ENCODE assay signal across 32 cellular contexts in genomic region chr4:110294165-110294564, GRCh38.
DNase-seq lines count a peak whose midpoint lies in the region; ATAC-seq and TF ChIP-seq lines count a peak whose summit lies in the region.
"Had no signal": no experiment of that assay in that cellular context is flagged by ENCODE, and none has a peak within 500 bp of the region (broad histone marks: within the 10 kb centered on the region; RNA-seq: fewer than 3 reads in every experiment).

No MANE protein-coding gene starts in this region.

- in situ Hi-C loops in GM23248 (cut with MboI) (no loop called here), astrocyte of the spinal cord (cut with HindIII; ENCODE audit: low sequenced_read_pairs) (no loop called here)

- H3K27ac ChIP-seq in GM23248 (no peak overlapping the region), osteoblast (ENCODE audit: low read depth, low read length) (no peak overlapping the region)
- H3K27ac ChIP-seq: BLaER1, body of pancreas, gastroesophageal sphincter, KMS-11, lower lobe of right lung, prostate gland, tibial nerve had no signal

- DNase-seq in GM23248: peak; percentile 21
- DNase-seq in NCI-H226: peak; percentile 28
- DNase-seq in astrocyte of the spinal cord (ENCODE audit: low read depth, low spot score): peak; percentile 15
- peak; percentile 50 for DNase-seq in osteoblast (ENCODE audit: insufficient read length, low spot score, missing footprints)
- DNase-seq in foreskin melanocyte: no peak
- DNase-seq in GDM1 (lab: John Stamatoyannopoulos, UW): no peak
- no peak for DNase-seq in activated naive CD4-positive, alpha-beta T cell treated with anti-CD3 and anti-CD28 coated beads, Interleukin-2, amount 50 U/mL, for 16 hours
- DNase-seq: activated CD4-positive, alpha-beta T cell treated with anti-CD3 and anti-CD28 coated beads, Interleukin-2, amount 10 ng/mL, durations not matched to agents 24 days and 14 days; activated CD8-positive, alpha-beta memory T cell treated with anti-CD3 and anti-CD28 coated beads for 24 hours; activated effector memory CD4-positive, alpha-beta T cell treated with anti-CD3 and anti-CD28 coated beads, Interleukin-2, amount 50 U/mL, for 16 hours; activated naive CD8-positive, alpha-beta T cell treated with anti-CD3 and anti-CD28 coated beads, Interleukin-2, amount 10 ng/mL, durations not matched to agents 7 days and 5 days; activated T-cell treated with anti-CD3 and anti-CD28 coated beads for 4 hours; body of pancreas; erythroblast; GF-D8; hippocampal formation; lower lobe of right lung; naive thymus-derived CD8-positive, alpha-beta T cell; NCI-H1417; NCI-H2029; NCI-H345; NCI-H748 treated with DMSO at 0.1 percent for 48 hours; RPMI8226; stimulated activated CD4-positive, alpha-beta T cell treated with anti-CD3 and anti-CD28 coated beads, Interleukin-4, amount 100 ng/mL, for 24 hours had no signal

- no peak overlapping the region for H3K9ac ChIP-seq in GM23248
- H3K9ac ChIP-seq: BLaER1, KMS-11 had no signal

- no peaks in the 10 kb centered on the region for H3K4me1 ChIP-seq in GM23248 (ENCODE audit: insufficient read depth)
- peaks cover 3% of the 10 kb centered on the region for H3K4me1 ChIP-seq in osteoblast (ENCODE audit: insufficient read depth, low read length)
- H3K4me1 ChIP-seq: body of pancreas, gastroesophageal sphincter, lower lobe of right lung, prostate gland, tibial nerve had no signal

- H3K4me2 ChIP-seq in GM23248 (ENCODE audit: unreplicated experiment) (no peak overlapping the region), osteoblast (ENCODE audit: insufficient read depth, low read length) (no peak overlapping the region)
- H3K4me2 ChIP-seq: BLaER1, KMS-11 had no signal

- 79 to 80% methylated on average over 7 of the region's 7 CpGs for WGBS in GM23248 (ENCODE audit: low coverage in 1 of 2, low lambda C conversion rate in 2 of 2, missing lambda C conversion rate in 2 of 2), 2 experiments

- H3K9me3 ChIP-seq in GM23248 (ENCODE audit: low read depth): no peaks in the 10 kb centered on the region
- H3K9me3 ChIP-seq in osteoblast (ENCODE audit: low read depth, low read length): no peaks in the 10 kb centered on the region
- H3K9me3 ChIP-seq: BLaER1, body of pancreas, gastroesophageal sphincter, lower lobe of right lung, prostate gland, tibial nerve had no signal

- H2AFZ ChIP-seq in GM23248 (no peak overlapping the region), osteoblast (ENCODE audit: low read length) (no peak overlapping the region)

- H3F3A ChIP-seq in GM23248 (ENCODE audit: insufficient read depth): no peaks in the 10 kb centered on the region

- H3K9me2 ChIP-seq in GM23248 (ENCODE audit: insufficient read depth): no peaks in the 10 kb centered on the region

- H3K27me3 ChIP-seq in GM23248 (replicated peaks; ENCODE audit: insufficient read depth) (peaks cover 25% of the 10 kb centered on the region; the same call in 1 of the 2 replicates), osteoblast (ENCODE audit: insufficient read depth, low read length) (no peaks in the 10 kb centered on the region)
- H3K27me3 ChIP-seq: BLaER1, body of pancreas, gastroesophageal sphincter, tibial nerve had no signal

- H4K20me1 ChIP-seq in GM23248 (ENCODE audit: insufficient read depth) (no peaks in the 10 kb centered on the region), osteoblast (ENCODE audit: insufficient read depth, low read length) (no peaks in the 10 kb centered on the region)
- H4K20me1 ChIP-seq: BLaER1 had no signal

- TF ChIP-seq CTCF in astrocyte of the spinal cord (IDR thresholded peaks at IDR 0.05; ENCODE audit: low read depth, low read length): no peak
- TF ChIP-seq CTCF in osteoblast (IDR thresholded peaks at IDR 0.05; ENCODE audit: extremely low read depth, low read depth, low read length): no peak

- no peak overlapping the region for H3K4me3 ChIP-seq in GM23248
- H3K4me3 ChIP-seq in astrocyte of the spinal cord (ENCODE audit: low read depth, low read length): no peak overlapping the region
- H3K4me3 ChIP-seq in osteoblast (ENCODE audit: insufficient read depth, low read length): no peak overlapping the region
- H3K4me3 ChIP-seq: BLaER1, body of pancreas, gastroesophageal sphincter, lower lobe of right lung, prostate gland, tibial nerve had no signal

- no peak for ATAC-seq in HG02759 (IDR thresholded peaks at IDR 0.05; ENCODE audit: unreplicated experiment)
- ATAC-seq: body of pancreas; gastroesophageal sphincter; lower lobe of right lung; naive thymus-derived CD8-positive, alpha-beta T cell; sciatic nerve; WTC11 had no signal

- H3K79me2 ChIP-seq in GM23248 (ENCODE audit: insufficient read depth) (no peaks in the 10 kb centered on the region), osteoblast (ENCODE audit: insufficient read depth, low read length) (no peaks in the 10 kb centered on the region)

- H3K36me3 ChIP-seq in GM23248 (ENCODE audit: low read depth) (no peaks in the 10 kb centered on the region), osteoblast (ENCODE audit: insufficient read depth, low read length) (no peaks in the 10 kb centered on the region)
- H3K36me3 ChIP-seq: BLaER1, gastroesophageal sphincter, lower lobe of right lung, prostate gland, tibial nerve had no signal

Comparison
In these comparisons a context has a peak if more than half of its experiments do, and no peak if none do; other contexts are left out.
1. DNase-seq: peak in GM23248 (single experiment), NCI-H226 (single experiment), astrocyte of the spinal cord (single experiment) and osteoblast (single experiment); none in foreskin melanocyte (single experiment), GDM1 (single experiment) and activated naive CD4-positive, alpha-beta T cell treated with anti-CD3 and anti-CD28 coated beads, Interleukin-2, amount 50 U/mL, for 16 hours (single experiment).